ENCODE assay signal across 1 cellular context in the genomic region with DNA sequence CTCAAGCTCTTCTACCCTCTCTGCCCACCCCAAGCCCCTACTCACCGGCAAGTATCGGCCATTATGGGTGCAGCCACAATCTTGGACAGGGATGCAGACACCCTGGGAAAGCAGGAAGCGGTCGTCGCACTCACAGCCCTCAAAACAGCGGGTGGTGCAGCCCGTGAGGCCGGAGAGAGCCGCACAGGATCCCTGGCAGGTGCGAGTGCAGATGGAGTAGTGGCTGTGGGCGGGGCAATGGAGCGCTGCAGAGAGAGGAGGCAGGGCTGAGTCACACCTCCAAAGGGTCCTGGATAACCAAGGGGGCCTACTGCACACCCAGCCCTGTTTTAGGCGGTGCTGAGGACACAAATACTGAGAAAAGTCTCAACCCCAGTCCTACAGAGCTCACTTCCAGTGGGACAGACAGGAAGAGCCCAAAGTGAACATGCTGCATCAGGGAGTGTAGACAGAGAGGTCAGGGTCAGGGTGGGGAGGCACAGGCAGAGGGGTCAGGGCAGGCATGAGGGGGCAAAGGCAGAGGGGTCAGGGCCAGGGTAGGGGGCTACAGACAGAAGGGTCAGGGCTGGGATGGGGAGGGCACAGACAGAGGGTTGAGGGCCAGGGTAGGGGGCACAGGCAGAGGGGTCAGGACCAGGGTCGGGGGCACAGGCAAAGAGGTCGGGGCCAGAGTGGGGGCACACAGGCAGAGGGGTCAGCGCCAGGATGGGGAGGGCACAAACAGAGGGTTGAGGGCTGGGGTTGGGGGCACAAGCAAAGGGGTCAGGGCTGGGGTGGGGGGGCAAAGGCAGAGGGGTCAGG.
TF ChIP-seq lines count a peak whose summit lies in the region.

No MANE protein-coding gene starts in this region.

TF ChIP-seq in GM23338, 12 proteins besides CTCF, POLR2A, EP300 and RAD21 (continued from another document):
- TF ChIP-seq, protein P1, sequence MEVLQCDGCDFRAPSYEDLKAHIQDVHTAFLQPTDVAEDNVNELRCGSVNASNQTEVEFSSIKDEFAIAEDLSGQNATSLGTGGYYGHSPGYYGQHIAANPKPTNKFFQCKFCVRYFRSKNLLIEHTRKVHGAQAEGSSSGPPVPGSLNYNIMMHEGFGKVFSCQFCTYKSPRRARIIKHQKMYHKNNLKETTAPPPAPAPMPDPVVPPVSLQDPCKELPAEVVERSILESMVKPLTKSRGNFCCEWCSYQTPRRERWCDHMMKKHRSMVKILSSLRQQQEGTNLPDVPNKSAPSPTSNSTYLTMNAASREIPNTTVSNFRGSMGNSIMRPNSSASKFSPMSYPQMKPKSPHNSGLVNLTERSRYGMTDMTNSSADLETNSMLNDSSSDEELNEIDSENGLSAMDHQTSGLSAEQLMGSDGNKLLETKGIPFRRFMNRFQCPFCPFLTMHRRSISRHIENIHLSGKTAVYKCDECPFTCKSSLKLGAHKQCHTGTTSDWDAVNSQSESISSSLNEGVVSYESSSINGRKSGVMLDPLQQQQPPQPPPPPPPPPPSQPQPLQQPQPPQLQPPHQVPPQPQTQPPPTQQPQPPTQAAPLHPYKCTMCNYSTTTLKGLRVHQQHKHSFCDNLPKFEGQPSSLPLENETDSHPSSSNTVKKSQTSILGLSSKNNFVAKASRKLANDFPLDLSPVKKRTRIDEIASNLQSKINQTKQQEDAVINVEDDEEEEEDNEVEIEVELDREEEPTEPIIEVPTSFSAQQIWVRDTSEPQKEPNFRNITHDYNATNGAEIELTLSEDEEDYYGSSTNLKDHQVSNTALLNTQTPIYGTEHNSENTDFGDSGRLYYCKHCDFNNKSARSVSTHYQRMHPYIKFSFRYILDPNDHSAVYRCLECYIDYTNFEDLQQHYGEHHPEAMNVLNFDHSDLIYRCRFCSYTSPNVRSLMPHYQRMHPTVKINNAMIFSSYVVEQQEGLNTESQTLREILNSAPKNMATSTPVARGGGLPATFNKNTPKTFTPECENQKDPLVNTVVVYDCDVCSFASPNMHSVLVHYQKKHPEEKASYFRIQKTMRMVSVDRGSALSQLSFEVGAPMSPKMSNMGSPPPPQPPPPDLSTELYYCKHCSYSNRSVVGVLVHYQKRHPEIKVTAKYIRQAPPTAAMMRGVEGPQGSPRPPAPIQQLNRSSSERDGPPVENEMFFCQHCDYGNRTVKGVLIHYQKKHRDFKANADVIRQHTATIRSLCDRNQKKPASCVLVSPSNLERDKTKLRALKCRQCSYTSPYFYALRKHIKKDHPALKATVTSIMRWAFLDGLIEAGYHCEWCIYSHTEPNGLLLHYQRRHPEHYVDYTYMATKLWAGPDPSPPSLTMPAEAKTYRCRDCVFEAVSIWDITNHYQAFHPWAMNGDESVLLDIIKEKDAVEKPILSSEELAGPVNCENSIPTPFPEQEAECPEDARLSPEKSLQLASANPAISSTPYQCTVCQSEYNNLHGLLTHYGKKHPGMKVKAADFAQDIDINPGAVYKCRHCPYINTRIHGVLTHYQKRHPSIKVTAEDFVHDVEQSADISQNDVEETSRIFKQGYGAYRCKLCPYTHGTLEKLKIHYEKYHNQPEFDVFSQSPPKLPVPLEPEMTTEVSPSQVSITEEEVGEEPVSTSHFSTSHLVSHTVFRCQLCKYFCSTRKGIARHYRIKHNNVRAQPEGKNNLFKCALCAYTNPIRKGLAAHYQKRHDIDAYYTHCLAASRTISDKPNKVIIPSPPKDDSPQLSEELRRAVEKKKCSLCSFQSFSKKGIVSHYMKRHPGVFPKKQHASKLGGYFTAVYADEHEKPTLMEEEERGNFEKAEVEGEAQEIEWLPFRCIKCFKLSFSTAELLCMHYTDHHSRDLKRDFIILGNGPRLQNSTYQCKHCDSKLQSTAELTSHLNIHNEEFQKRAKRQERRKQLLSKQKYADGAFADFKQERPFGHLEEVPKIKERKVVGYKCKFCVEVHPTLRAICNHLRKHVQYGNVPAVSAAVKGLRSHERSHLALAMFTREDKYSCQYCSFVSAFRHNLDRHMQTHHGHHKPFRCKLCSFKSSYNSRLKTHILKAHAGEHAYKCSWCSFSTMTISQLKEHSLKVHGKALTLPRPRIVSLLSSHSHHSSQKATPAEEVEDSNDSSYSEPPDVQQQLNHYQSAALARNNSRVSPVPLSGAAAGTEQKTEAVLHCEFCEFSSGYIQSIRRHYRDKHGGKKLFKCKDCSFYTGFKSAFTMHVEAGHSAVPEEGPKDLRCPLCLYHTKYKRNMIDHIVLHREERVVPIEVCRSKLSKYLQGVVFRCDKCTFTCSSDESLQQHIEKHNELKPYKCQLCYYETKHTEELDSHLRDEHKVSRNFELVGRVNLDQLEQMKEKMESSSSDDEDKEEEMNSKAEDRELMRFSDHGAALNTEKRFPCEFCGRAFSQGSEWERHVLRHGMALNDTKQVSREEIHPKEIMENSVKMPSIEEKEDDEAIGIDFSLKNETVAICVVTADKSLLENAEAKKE (CRISPR knock-in tag; IDR thresholded peaks at IDR 0.05) = no peak
- no peak for TF ChIP-seq ZNF114 (CRISPR knock-in tag; IDR thresholded peaks at IDR 0.05)
- TF ChIP-seq NANOG (IDR thresholded peaks at IDR 0.05; ENCODE audit: borderline replicate concordance) = no peak
- TF ChIP-seq, protein P2, sequence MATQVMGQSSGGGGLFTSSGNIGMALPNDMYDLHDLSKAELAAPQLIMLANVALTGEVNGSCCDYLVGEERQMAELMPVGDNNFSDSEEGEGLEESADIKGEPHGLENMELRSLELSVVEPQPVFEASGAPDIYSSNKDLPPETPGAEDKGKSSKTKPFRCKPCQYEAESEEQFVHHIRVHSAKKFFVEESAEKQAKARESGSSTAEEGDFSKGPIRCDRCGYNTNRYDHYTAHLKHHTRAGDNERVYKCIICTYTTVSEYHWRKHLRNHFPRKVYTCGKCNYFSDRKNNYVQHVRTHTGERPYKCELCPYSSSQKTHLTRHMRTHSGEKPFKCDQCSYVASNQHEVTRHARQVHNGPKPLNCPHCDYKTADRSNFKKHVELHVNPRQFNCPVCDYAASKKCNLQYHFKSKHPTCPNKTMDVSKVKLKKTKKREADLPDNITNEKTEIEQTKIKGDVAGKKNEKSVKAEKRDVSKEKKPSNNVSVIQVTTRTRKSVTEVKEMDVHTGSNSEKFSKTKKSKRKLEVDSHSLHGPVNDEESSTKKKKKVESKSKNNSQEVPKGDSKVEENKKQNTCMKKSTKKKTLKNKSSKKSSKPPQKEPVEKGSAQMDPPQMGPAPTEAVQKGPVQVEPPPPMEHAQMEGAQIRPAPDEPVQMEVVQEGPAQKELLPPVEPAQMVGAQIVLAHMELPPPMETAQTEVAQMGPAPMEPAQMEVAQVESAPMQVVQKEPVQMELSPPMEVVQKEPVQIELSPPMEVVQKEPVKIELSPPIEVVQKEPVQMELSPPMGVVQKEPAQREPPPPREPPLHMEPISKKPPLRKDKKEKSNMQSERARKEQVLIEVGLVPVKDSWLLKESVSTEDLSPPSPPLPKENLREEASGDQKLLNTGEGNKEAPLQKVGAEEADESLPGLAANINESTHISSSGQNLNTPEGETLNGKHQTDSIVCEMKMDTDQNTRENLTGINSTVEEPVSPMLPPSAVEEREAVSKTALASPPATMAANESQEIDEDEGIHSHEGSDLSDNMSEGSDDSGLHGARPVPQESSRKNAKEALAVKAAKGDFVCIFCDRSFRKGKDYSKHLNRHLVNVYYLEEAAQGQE (IDR thresholded peaks at IDR 0.05; ENCODE audit: unreplicated experiment) = no peak
- TF ChIP-seq EZH2phosphoT487 (IDR thresholded peaks at IDR 0.05; ENCODE audit: unreplicated experiment) = no peak
- TF ChIP-seq EZH2 (IDR thresholded peaks at IDR 0.05; ENCODE audit: low read depth, unreplicated experiment) = no peak
